8 cellular contexts compared by ENCODE assay signal in the genomic region with DNA sequence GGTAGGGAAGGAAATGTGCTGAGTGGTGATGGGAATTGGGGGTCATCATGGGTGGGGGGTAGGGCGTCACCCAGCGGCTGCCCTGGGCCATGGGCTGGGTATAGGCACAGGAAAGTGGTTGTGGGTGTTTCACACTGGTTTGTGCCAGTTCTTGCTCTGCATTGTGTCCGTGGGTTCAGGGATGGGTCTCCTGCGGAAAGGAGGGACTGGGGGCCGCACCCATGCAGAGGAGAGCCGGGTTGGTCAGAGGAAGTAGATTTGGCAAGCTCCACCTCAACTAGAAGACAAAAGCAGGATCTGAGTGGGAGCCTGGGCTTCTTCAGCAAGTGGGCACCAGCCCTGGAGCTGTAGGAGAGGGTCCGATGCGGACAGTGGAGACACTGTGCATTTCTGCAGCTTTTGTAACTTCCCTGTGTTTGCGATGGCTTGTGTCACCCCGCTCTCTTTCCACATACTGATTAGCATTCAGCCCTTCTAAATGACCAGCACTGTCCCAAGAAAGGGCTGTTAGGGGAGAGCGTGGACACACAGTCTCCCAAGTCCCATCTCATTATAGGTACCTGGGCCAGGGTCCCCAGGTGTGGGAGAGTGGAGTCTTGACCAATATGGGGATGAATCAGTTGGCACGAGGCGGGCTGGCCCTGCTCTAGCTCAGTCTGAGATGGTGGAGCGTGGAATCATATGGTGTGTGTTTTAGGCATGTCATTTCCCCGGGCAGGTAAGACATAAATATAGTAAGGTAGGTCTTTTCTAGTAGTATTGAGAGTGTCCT.
DNase-seq lines count a peak whose midpoint lies in the region; ATAC-seq and TF ChIP-seq lines count a peak whose summit lies in the region.

No MANE protein-coding gene starts in this region.

- no peak for TF ChIP-seq POLR2A in body of pancreas (IDR thresholded peaks at IDR 0.05)

- H3K36me3 Mint-ChIP-seq in CD14-positive monocyte = peaks cover 34 to 35% of the 10 kb centered on the region in 2 donors

- peak overlapping the region; percentile 100 for H3K4me3 Mint-ChIP-seq in CD14-positive monocyte

- intact Hi-C loops in CD14-positive monocyte (cut with micrococcal nuclease) = loop anchor here (1.0 to 5.0 kb wide), 2 partner anchors 7 to 33 kb away; no protein-coding TSS in a partner anchor
- intact Hi-C loops in body of pancreas (cut with DNase I) = no loop called here

- H3K36me3 ChIP-seq in body of pancreas (replicated peaks in 1 of 2; ENCODE audit: insufficient read depth in 1 of 2, low read depth in 2 of 2) = no peaks in the 10 kb centered on the region
- H3K36me3 ChIP-seq in muscle layer of duodenum (ENCODE audit: control insufficient read depth in 1 of 2, insufficient read depth in 2 of 2, low read length in 2 of 2) = no peaks in the 10 kb centered on the region

- peaks cover 0 to 3% (median 0%) of the 10 kb centered on the region in 3 donors for H3K27me3 Mint-ChIP-seq in CD14-positive monocyte (ENCODE audit: low read depth in 3 of 3)

- peak overlapping the region; percentile 96 to 99 (median 99) for H3K27ac Mint-ChIP-seq in CD14-positive monocyte

- ATAC-seq in body of pancreas (no peak), GM21723 (IDR thresholded peaks at IDR 0.05; ENCODE audit: unreplicated experiment) (no peak)

- H3K27me3 ChIP-seq in body of pancreas (no peaks in the 10 kb centered on the region), muscle layer of duodenum (ENCODE audit: low read depth, low read length) (no peaks in the 10 kb centered on the region)

- no peak overlapping the region for H3K4me3 ChIP-seq in body of pancreas
- peak overlapping the region; percentile 86 to 95 for H3K4me3 ChIP-seq in muscle layer of duodenum (ENCODE audit: low read depth in 1 of 2, low read length in 2 of 2)

- H3K4me1 Mint-ChIP-seq in CD14-positive monocyte = peaks cover 66% of the 10 kb centered on the region

- 68 to 79% methylated on average over 15 of the region's 15 CpGs for WGBS in body of pancreas, 2 donors

- peak; percentile 80 for DNase-seq in CD14-positive monocyte (ENCODE audit: low spot score)
- DNase-seq in KBM-7 = peak; percentile 43
- DNase-seq in body of pancreas = no peak
- DNase-seq in NCI-H2196 treated with DMSO at 0.1 percent for 48 hours (lab: John Stamatoyannopoulos, UW; ENCODE audit: unreplicated experiment) = no peak
- no peak for DNase-seq in DMS114 treated with DMSO at 0.1 percent for 48 hours (lab: John Stamatoyannopoulos, UW; ENCODE audit: unreplicated experiment)
- no peak for DNase-seq in AG20443 (ENCODE audit: low spot score)

- H3K27ac ChIP-seq in body of pancreas = peak overlapping the region; percentile 12 to 95 (median 68)
- H3K27ac ChIP-seq in muscle layer of duodenum (ENCODE audit: low read length) = peak overlapping the region; percentile 99

- no peak for TF ChIP-seq CTCF in CD14-positive monocyte (IDR thresholded peaks at IDR 0.05)
- TF ChIP-seq CTCF in body of pancreas (IDR thresholded peaks at IDR 0.05) = no peak

- peaks cover 59% of the 10 kb centered on the region for H3K4me1 ChIP-seq in body of pancreas
- peaks cover 41 to 48% of the 10 kb centered on the region in 2 donors for H3K4me1 ChIP-seq in muscle layer of duodenum (ENCODE audit: control insufficient read depth in 1 of 2, insufficient read depth in 2 of 2, low read length in 2 of 2)

- H3K9me3 Mint-ChIP-seq in CD14-positive monocyte = peaks cover 0 to 2% (median 0%) of the 10 kb centered on the region in 7 donors

- in situ Hi-C loops in KBM-7 (cut with MboI; ENCODE audit: low pct_unique_long_range_greater_than_20kb, low sequenced_read_pairs) = no loop called here

- H3K9me3 ChIP-seq in body of pancreas (no peaks in the 10 kb centered on the region), muscle layer of duodenum (ENCODE audit: control insufficient read depth in 1 of 2, low read length in 2 of 2) (no peaks in the 10 kb centered on the region)

Comparison
In these comparisons a context has a peak if more than half of its experiments do, and no peak if none do; other contexts are left out.
1. DNase-seq: peak in CD14-positive monocyte (single experiment) and KBM-7 (single experiment); none in body of pancreas (0 of 4), NCI-H2196 treated with DMSO at 0.1 percent for 48 hours (single experiment), DMS114 treated with DMSO at 0.1 percent for 48 hours (single experiment) and AG20443 (single experiment).
2. H3K4me3 ChIP-seq: peak in muscle layer of duodenum (2 of 2); none in body of pancreas (0 of 2).